Comparison of ENCODE assay signal across 2 cellular contexts in the genomic region with DNA sequence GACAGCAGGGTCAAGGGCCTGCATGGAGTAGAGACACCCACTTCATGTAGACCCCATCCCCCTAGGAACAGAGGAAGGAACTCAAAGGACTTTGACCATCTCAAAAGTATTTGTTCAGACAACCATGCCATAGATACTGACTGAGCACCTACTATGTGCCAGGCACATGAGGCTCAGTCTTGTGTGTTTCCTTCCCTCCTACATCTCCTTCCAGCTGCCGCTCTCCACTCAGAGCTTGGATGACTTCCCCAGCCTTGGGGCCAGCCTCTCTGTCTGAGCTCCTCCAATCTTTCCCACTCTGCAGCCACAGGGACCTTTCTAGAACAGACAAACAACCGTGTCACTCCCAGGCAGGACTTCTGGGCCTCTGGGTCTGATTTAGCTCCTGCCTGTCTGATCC.
TF ChIP-seq lines count a peak whose summit lies in the region.

No MANE protein-coding gene starts in this region.

TF ChIP-seq in K562, 482 proteins besides CTCF, POLR2A, EP300 and RAD21:
- TF ChIP-seq, protein P1, sequence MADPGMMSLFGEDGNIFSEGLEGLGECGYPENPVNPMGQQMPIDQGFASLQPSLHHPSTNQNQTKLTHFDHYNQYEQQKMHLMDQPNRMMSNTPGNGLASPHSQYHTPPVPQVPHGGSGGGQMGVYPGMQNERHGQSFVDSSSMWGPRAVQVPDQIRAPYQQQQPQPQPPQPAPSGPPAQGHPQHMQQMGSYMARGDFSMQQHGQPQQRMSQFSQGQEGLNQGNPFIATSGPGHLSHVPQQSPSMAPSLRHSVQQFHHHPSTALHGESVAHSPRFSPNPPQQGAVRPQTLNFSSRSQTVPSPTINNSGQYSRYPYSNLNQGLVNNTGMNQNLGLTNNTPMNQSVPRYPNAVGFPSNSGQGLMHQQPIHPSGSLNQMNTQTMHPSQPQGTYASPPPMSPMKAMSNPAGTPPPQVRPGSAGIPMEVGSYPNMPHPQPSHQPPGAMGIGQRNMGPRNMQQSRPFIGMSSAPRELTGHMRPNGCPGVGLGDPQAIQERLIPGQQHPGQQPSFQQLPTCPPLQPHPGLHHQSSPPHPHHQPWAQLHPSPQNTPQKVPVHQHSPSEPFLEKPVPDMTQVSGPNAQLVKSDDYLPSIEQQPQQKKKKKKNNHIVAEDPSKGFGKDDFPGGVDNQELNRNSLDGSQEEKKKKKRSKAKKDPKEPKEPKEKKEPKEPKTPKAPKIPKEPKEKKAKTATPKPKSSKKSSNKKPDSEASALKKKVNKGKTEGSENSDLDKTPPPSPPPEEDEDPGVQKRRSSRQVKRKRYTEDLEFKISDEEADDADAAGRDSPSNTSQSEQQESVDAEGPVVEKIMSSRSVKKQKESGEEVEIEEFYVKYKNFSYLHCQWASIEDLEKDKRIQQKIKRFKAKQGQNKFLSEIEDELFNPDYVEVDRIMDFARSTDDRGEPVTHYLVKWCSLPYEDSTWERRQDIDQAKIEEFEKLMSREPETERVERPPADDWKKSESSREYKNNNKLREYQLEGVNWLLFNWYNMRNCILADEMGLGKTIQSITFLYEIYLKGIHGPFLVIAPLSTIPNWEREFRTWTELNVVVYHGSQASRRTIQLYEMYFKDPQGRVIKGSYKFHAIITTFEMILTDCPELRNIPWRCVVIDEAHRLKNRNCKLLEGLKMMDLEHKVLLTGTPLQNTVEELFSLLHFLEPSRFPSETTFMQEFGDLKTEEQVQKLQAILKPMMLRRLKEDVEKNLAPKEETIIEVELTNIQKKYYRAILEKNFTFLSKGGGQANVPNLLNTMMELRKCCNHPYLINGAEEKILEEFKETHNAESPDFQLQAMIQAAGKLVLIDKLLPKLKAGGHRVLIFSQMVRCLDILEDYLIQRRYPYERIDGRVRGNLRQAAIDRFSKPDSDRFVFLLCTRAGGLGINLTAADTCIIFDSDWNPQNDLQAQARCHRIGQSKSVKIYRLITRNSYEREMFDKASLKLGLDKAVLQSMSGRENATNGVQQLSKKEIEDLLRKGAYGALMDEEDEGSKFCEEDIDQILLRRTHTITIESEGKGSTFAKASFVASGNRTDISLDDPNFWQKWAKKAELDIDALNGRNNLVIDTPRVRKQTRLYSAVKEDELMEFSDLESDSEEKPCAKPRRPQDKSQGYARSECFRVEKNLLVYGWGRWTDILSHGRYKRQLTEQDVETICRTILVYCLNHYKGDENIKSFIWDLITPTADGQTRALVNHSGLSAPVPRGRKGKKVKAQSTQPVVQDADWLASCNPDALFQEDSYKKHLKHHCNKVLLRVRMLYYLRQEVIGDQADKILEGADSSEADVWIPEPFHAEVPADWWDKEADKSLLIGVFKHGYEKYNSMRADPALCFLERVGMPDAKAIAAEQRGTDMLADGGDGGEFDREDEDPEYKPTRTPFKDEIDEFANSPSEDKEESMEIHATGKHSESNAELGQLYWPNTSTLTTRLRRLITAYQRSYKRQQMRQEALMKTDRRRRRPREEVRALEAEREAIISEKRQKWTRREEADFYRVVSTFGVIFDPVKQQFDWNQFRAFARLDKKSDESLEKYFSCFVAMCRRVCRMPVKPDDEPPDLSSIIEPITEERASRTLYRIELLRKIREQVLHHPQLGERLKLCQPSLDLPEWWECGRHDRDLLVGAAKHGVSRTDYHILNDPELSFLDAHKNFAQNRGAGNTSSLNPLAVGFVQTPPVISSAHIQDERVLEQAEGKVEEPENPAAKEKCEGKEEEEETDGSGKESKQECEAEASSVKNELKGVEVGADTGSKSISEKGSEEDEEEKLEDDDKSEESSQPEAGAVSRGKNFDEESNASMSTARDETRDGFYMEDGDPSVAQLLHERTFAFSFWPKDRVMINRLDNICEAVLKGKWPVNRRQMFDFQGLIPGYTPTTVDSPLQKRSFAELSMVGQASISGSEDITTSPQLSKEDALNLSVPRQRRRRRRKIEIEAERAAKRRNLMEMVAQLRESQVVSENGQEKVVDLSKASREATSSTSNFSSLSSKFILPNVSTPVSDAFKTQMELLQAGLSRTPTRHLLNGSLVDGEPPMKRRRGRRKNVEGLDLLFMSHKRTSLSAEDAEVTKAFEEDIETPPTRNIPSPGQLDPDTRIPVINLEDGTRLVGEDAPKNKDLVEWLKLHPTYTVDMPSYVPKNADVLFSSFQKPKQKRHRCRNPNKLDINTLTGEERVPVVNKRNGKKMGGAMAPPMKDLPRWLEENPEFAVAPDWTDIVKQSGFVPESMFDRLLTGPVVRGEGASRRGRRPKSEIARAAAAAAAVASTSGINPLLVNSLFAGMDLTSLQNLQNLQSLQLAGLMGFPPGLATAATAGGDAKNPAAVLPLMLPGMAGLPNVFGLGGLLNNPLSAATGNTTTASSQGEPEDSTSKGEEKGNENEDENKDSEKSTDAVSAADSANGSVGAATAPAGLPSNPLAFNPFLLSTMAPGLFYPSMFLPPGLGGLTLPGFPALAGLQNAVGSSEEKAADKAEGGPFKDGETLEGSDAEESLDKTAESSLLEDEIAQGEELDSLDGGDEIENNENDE (IDR thresholded peaks at IDR 0.05; ENCODE audit: low read depth, low read length), result no peak
- no peak for TF ChIP-seq KHSRP (IDR thresholded peaks at IDR 0.05)
- TF ChIP-seq FOXJ2 (tag; IDR thresholded peaks at IDR 0.05), result no peak
- peak; percentile 93 for TF ChIP-seq ZKSCAN1 (IDR thresholded peaks at IDR 0.05; ENCODE audit: low read depth, low read length)
- no peak for TF ChIP-seq HSF4 (CRISPR knock-in tag; IDR thresholded peaks at IDR 0.05; ENCODE audit: borderline replicate concordance)

TF ChIP-seq in HepG2, 621 proteins besides CTCF, POLR2A, EP300 and RAD21:
- no peak for TF ChIP-seq SALL2 (CRISPR knock-in tag; IDR thresholded peaks at IDR 0.05)
- no peak for TF ChIP-seq ZNF451 (CRISPR knock-in tag; IDR thresholded peaks at IDR 0.05)
- no peak for TF ChIP-seq ZBTB38 (CRISPR knock-in tag; IDR thresholded peaks at IDR 0.05)
- TF ChIP-seq ZKSCAN1 (IDR thresholded peaks at IDR 0.05; ENCODE audit: low read length), result peak; percentile 90
- TF ChIP-seq PTBP1 (IDR thresholded peaks at IDR 0.05; ENCODE audit: low read depth, low read length, poor library complexity, severe bottlenecking), result no peak
